Comparison of ENCODE assay signal across 1 cellular context in genomic region chr1:180057883-180058396, GRCh38.
TF ChIP-seq lines count a peak whose summit lies in the region.

No MANE protein-coding gene starts in this region.

TF ChIP-seq in IMR-90, 13 proteins besides CTCF, POLR2A, EP300 and RAD21:
- TF ChIP-seq MAFK (IDR thresholded peaks at IDR 0.05; ENCODE audit: low read depth, low read length) (peak; percentile 89), NFE2L2 (IDR thresholded peaks at IDR 0.05; ENCODE audit: low read depth, low read length) (peak; percentile 90), MAZ (IDR thresholded peaks at IDR 0.05; ENCODE audit: borderline replicate concordance, low read depth, low read length) (no peak)
